In genomic region chr19:58304748-58305064, GRCh38 we compare ENCODE assay signal across 6 cellular contexts. TPM values are rescaled to one million over a fixed set of nuclear protein-coding genes. Genes with fewer than 3 reads are reported as not detected.
A peak's percentile ranks its signal among the peaks of the same experiment; 100 is the strongest.
DNase-seq lines count a peak whose midpoint lies in the region; ATAC-seq, FAIRE-seq and TF ChIP-seq lines count a peak whose summit lies in the region.

No MANE protein-coding gene starts in this region.

- H3K27ac ChIP-seq in A549 (peak overlapping the region; percentile 47 to 68), HUES6 (ENCODE audit: low read depth, low read length) (no peak overlapping the region), substantia nigra (ENCODE audit: low read depth, low read length, poor library complexity, severe bottlenecking) (peak overlapping the region; percentile 90)

- POLR2A ChIA-PET in A549 (lab: Yijun Ruan, JAX) = interaction anchor here (0.6 to 2.3 kb wide), 9 partner anchors 8 to 215 kb away, joined by 3 to 22 read pairs (median 5); partner anchors contain the start of genes ZBTB45, ZNF274, ZNF497 and ZSCAN22

- TF ChIP-seq POLR2A in A549 (IDR thresholded peaks at IDR 0.05; ENCODE audit: low read length) (no peak), GM12891 (IDR thresholded peaks at IDR 0.05; ENCODE audit: low read depth, low read length) (no peak)

- H3K4me3 ChIP-seq in A549 = peak overlapping the region; percentile 72
- peak overlapping the region; percentile 92 for H3K4me3 ChIP-seq in HUES6 (ENCODE audit: low read depth, low read length)
- peak overlapping the region; percentile 90 for H3K4me3 ChIP-seq in fibroblast of pulmonary artery (replicated peaks; ENCODE audit: low read depth, low read length)

- TF ChIP-seq CTCF in A549 (IDR thresholded peaks at IDR 0.05) = no peak
- no peak for TF ChIP-seq CTCF in fibroblast of pulmonary artery (IDR thresholded peaks at IDR 0.05; ENCODE audit: low read length, missing control alignments)

- 0 out of 3 replicates have a peak, but pooled peaks cover 4% of the 10 kb centered on the region for H3K4me1 ChIP-seq in A549
- H3K4me1 ChIP-seq in HUES6 (ENCODE audit: control insufficient read depth, insufficient read depth, low read length) = no peaks in the 10 kb centered on the region

- no peaks in the 10 kb centered on the region for H3K27me3 ChIP-seq in HUES6 (ENCODE audit: control insufficient read depth, insufficient read depth, low read length)

- peaks cover 43% of the 10 kb centered on the region for H3K36me3 ChIP-seq in HUES6 (ENCODE audit: control insufficient read depth, insufficient read depth, low read length)

- peak overlapping the region; percentile 63 for H3K4me2 ChIP-seq in A549

- no peak overlapping the region for H3K9ac ChIP-seq in HUES6 (ENCODE audit: low read length)

- 51% methylated on average over 7 of the region's 7 CpGs for WGBS in A549 (ENCODE audit: missing lambda C conversion rate)

- ATAC-seq in A549 = peak; percentile 33 to 52

- no peak for TF ChIP-seq EP300 in A549 (IDR thresholded peaks at IDR 0.05)

- no peak for TF ChIP-seq RAD21 in A549 (conservative IDR thresholded peaks at IDR 0.05 in 1 of 2, IDR thresholded peaks at IDR 0.05 in 1 of 2)

- peaks cover 66% of the 10 kb centered on the region for H3K9me3 ChIP-seq in A549
- H3K9me3 ChIP-seq in HUES6 (ENCODE audit: control insufficient read depth, insufficient read depth, low read depth, low read length) = no peaks in the 10 kb centered on the region

- DNase-seq in A549 (ENCODE audit: low read depth in 1 of 2, low spot score in 1 of 2) = no peak
- DNase-seq in fibroblast of pulmonary artery (ENCODE audit: low read depth) = no peak
- no peak for DNase-seq in substantia nigra (lab: John Stamatoyannopoulos, UW)
- no peak for DNase-seq in SW 1271 (lab: John Stamatoyannopoulos, UW)
- DNase-seq in GM12891 (ENCODE audit: insufficient read length, low spot score) = no peak

- no peak for FAIRE-seq in A549 (lab: Jason Lieb, UNC)
- no peak for FAIRE-seq in GM12891 (lab: Jason Lieb, UNC)

- CTCF ChIA-PET in A549 (lab: Yijun Ruan, JAX) = interaction anchor here (0.6 to 1.0 kb wide), 2 partner anchors 22 to 978 kb away, joined by 3 read pairs; partner anchors contain the start of gene ZSCAN22

TF ChIP-seq in A549, 52 proteins besides CTCF, POLR2A, EP300 and RAD21:
- TF ChIP-seq ESRRA (IDR thresholded peaks at IDR 0.05; ENCODE audit: borderline replicate concordance, low read length) (no peak), HMGXB4 (CRISPR knock-in tag; IDR thresholded peaks at IDR 0.05; ENCODE audit: borderline replicate concordance) (no peak)

TF ChIP-seq in GM12891, 5 proteins besides CTCF, POLR2A, EP300 and RAD21:
- TF ChIP-seq SPI1 (IDR thresholded peaks at IDR 0.05; ENCODE audit: low read depth, low read length) = no peak
- no peak for TF ChIP-seq POU2F2 (IDR thresholded peaks at IDR 0.05; ENCODE audit: low read depth, low read length)
- no peak for TF ChIP-seq PAX5 (IDR thresholded peaks at IDR 0.05; ENCODE audit: insufficient read depth, low read length, severe bottlenecking)
- TF ChIP-seq POLR2AphosphoS5 (IDR thresholded peaks at IDR 0.05; ENCODE audit: low read depth, low read length) = no peak
- TF ChIP-seq TAF1 (IDR thresholded peaks at IDR 0.05; ENCODE audit: low read depth, low read length) = no peak

RNA-seq across cellular contexts. Expression of gene ERVK3-1, which starts 0.5 kb away (rescaled TPM):
- polyA plus RNA-seq in A549 (2011; rRNA removed) (112 and 142 TPM in 2 replicates), A549 (2017; fragmentation: RNase III; extraction: RNeasy Plus Mini Kit Qiagen cat#74134 plus additional on column Dnase treatment) (104 to 126 TPM (median 109 TPM) in 3 replicates)
- 68.7 and 76.9 TPM in 2 replicates for polyA plus RNA-seq in A549 (2012; cell fraction: cytosol; rRNA removed)
- 90.0 and 131 TPM in 2 replicates for polyA plus RNA-seq in A549 (2012; cell fraction: nucleus; rRNA removed)
- 53.7 and 56.4 TPM in 2 replicates for polyA minus RNA-seq in A549 (2011; rRNA and poly(A)+ RNA removed)
- polyA plus RNA-seq in GM12891 (2012; ENCODE audit: low read depth, missing spikeins) = 47.6 TPM

RNA-seq across cellular contexts. Expression of gene ZSCAN22, which starts 22.1 kb away (rescaled TPM):
- 4.4 and 5.3 TPM in 2 replicates for polyA plus RNA-seq in A549 (2011; rRNA removed)
- polyA plus RNA-seq in A549 (2012; cell fraction: cytosol; rRNA removed) = 2.1 and 2.5 TPM in 2 replicates
- 3.0 and 3.6 TPM in 2 replicates for polyA plus RNA-seq in A549 (2012; cell fraction: nucleus; rRNA removed)
- 2.0 to 2.2 TPM (median 2.0 TPM) in 3 replicates for polyA plus RNA-seq in A549 (2017; fragmentation: RNase III; extraction: RNeasy Plus Mini Kit Qiagen cat#74134 plus additional on column Dnase treatment)
- polyA minus RNA-seq in A549 (2011; rRNA and poly(A)+ RNA removed) = 12.4 and 12.9 TPM in 2 replicates
- 0.72 TPM for polyA plus RNA-seq in GM12891 (2012; ENCODE audit: low read depth, missing spikeins)

RNA-seq across cellular contexts. Expression of gene ZNF8, which starts 26.0 kb away (rescaled TPM):
- polyA plus RNA-seq in A549 (2011; rRNA removed) (4.0 and 5.6 TPM in 2 replicates), A549 (2017; fragmentation: RNase III; extraction: RNeasy Plus Mini Kit Qiagen cat#74134 plus additional on column Dnase treatment) (2.0 to 2.3 TPM (median 2.3 TPM) in 3 replicates)
- 1.2 and 1.8 TPM in 2 replicates for polyA plus RNA-seq in A549 (2012; cell fraction: cytosol; rRNA removed)
- polyA plus RNA-seq in A549 (2012; cell fraction: nucleus; rRNA removed) = 4.2 and 6.8 TPM in 2 replicates
- polyA minus RNA-seq in A549 (2011; rRNA and poly(A)+ RNA removed) = 15.5 and 16.9 TPM in 2 replicates
- polyA plus RNA-seq in GM12891 (2012; ENCODE audit: low read depth, missing spikeins) = 0.69 TPM

RNA-seq across cellular contexts. Expression of gene A1BG, which starts 48.6 kb away (rescaled TPM):
- polyA plus RNA-seq in A549 (2011; rRNA removed) (1.5 and 2.5 TPM in 2 replicates), A549 (2017; fragmentation: RNase III; extraction: RNeasy Plus Mini Kit Qiagen cat#74134 plus additional on column Dnase treatment) (9.3 to 11.1 TPM (median 9.5 TPM) in 3 replicates)
- 10.7 and 15.5 TPM in 2 replicates for polyA plus RNA-seq in A549 (2012; cell fraction: cytosol; rRNA removed)
- polyA plus RNA-seq in A549 (2012; cell fraction: nucleus; rRNA removed) = 12.5 and 14.9 TPM in 2 replicates
- 0.15 and 1.0 TPM in 2 replicates for polyA minus RNA-seq in A549 (2011; rRNA and poly(A)+ RNA removed)
- 2.3 TPM for polyA plus RNA-seq in GM12891 (2012; ENCODE audit: low read depth, missing spikeins)

RNA-seq across cellular contexts. Expression of gene ZNF497, which starts 57.8 kb away (rescaled TPM):
- polyA plus RNA-seq in A549 (2011; rRNA removed) (1.1 and 1.4 TPM in 2 replicates), A549 (2017; fragmentation: RNase III; extraction: RNeasy Plus Mini Kit Qiagen cat#74134 plus additional on column Dnase treatment) (1.6 to 2.4 TPM (median 2.0 TPM) in 3 replicates)
- 1.2 and 1.9 TPM in 2 replicates for polyA plus RNA-seq in A549 (2012; cell fraction: cytosol; rRNA removed)
- polyA plus RNA-seq in A549 (2012; cell fraction: nucleus; rRNA removed) = 8.8 and 15.6 TPM in 2 replicates
- polyA minus RNA-seq in A549 (2011; rRNA and poly(A)+ RNA removed) = 2.1 and 4.2 TPM in 2 replicates
- 0.36 TPM for polyA plus RNA-seq in GM12891 (2012; ENCODE audit: low read depth, missing spikeins)
